ENCODE assay signal across 1 cellular context in genomic region chr1:75625795-75626194, GRCh38.
TF ChIP-seq lines count a peak whose summit lies in the region.

No MANE protein-coding gene starts in this region.

TF ChIP-seq in SK-N-SH, 30 proteins besides CTCF, POLR2A, EP300 and RAD21 (continued from another document):
- TF ChIP-seq REST (IDR thresholded peaks at IDR 0.05; ENCODE audit: low read depth, low read length) = no peak
- TF ChIP-seq SIN3A (IDR thresholded peaks at IDR 0.05; ENCODE audit: borderline replicate concordance, low read depth, low read length) = no peak
- no peak for TF ChIP-seq ZBTB33 (IDR thresholded peaks at IDR 0.05; ENCODE audit: borderline replicate concordance, low read depth)
- no peak for TF ChIP-seq PBX3 (IDR thresholded peaks at IDR 0.05)
- no peak for TF ChIP-seq GATA2 (CRISPR knock-in tag; IDR thresholded peaks at IDR 0.05)
- no peak for TF ChIP-seq NFIC (IDR thresholded peaks at IDR 0.05; ENCODE audit: borderline replicate concordance)
- TF ChIP-seq RFX5 (IDR thresholded peaks at IDR 0.05; ENCODE audit: low read length) = no peak
- no peak for TF ChIP-seq TEAD4 (IDR thresholded peaks at IDR 0.05; ENCODE audit: borderline replicate concordance, insufficient read depth)
- no peak for TF ChIP-seq TCF12 (IDR thresholded peaks at IDR 0.05)
